ENCODE assay signal across 1 cellular context in genomic region chr11:87256694-87257340, GRCh38.
TF ChIP-seq lines count a peak whose summit lies in the region.

No MANE protein-coding gene starts in this region.

TF ChIP-seq in IMR-90, 13 proteins besides CTCF, POLR2A, EP300 and RAD21 (continued from another document):
- no peak for TF ChIP-seq ELK1 (IDR thresholded peaks at IDR 0.05; ENCODE audit: borderline replicate concordance, low read depth, low read length)
